ENCODE assay signal across 13 cellular contexts in genomic region chr7:100367676-100368613, GRCh38. TPM values are rescaled to one million over a fixed set of nuclear protein-coding genes. Genes with fewer than 3 reads are reported as not detected.
DNase-seq lines count a peak whose midpoint lies in the region; ATAC-seq, FAIRE-seq and TF ChIP-seq lines count a peak whose summit lies in the region.
"Had no signal": no experiment of that assay in that cellular context is flagged by ENCODE, and none has a peak within 500 bp of the region (broad histone marks: within the 10 kb centered on the region; RNA-seq: fewer than 3 reads in every experiment).

No MANE protein-coding gene starts in this region.

- peak overlapping the region; percentile 25 to 82 (median 68) for H3K27ac ChIP-seq in Peyer's patch
- H3K27ac ChIP-seq in skeletal muscle tissue (ENCODE audit: low read depth, low read length) = peak overlapping the region; percentile 36
- H3K27ac ChIP-seq in small intestine (ENCODE audit: low read depth in 1 of 2, low read length in 1 of 2) = peak overlapping the region in 1 of 2 donors; percentile 75
- H3K27ac ChIP-seq: SJSA1 had no signal

- H3K27me3 ChIP-seq in Peyer's patch (no peaks in the 10 kb centered on the region), skeletal muscle tissue (ENCODE audit: control insufficient read depth in 3 of 3, insufficient read depth in 3 of 3, low read length in 3 of 3) (no peaks in the 10 kb centered on the region), small intestine (ENCODE audit: control insufficient read depth in 2 of 2, insufficient read depth in 2 of 2, low read length in 2 of 2) (no peaks in the 10 kb centered on the region)
- H3K27me3 ChIP-seq: SJSA1 had no signal

- no peak overlapping the region for H3K9ac ChIP-seq in skeletal muscle tissue (ENCODE audit: low read depth in 1 of 3, low read length in 3 of 3)

- H3K36me3 ChIP-seq in Peyer's patch (peaks cover 0 to 6% (median 0%) of the 10 kb centered on the region in 3 donors), skeletal muscle tissue (ENCODE audit: control insufficient read depth in 3 of 3, insufficient read depth in 3 of 3, low read length in 3 of 3) (peaks cover 12 to 25% (median 14%) of the 10 kb centered on the region in 3 donors), small intestine (ENCODE audit: control insufficient read depth in 2 of 2, insufficient read depth in 2 of 2, low read length in 2 of 2) (peaks cover 0 to 3% of the 10 kb centered on the region in 2 donors)

- TF ChIP-seq CTCF in Peyer's patch (IDR thresholded peaks at IDR 0.05) = no peak

- WGBS in small intestine, 3 donors = 80 to 91% (median 84%) methylated on average over 12 of the region's 12 CpGs

- no peak for ATAC-seq in GM18505 (IDR thresholded peaks at IDR 0.05; ENCODE audit: unreplicated experiment)
- ATAC-seq in esophagus mucosa = peak; percentile 12
- no peak for ATAC-seq in HG02623 (IDR thresholded peaks at IDR 0.05; ENCODE audit: unreplicated experiment)

- H3K4me3 ChIP-seq in Peyer's patch = no peak overlapping the region
- no peak overlapping the region for H3K4me3 ChIP-seq in skeletal muscle tissue (ENCODE audit: low read length in 3 of 3)
- H3K4me3 ChIP-seq in small intestine (ENCODE audit: low read depth in 1 of 2, low read length in 2 of 2) = no peak overlapping the region
- H3K4me3 ChIP-seq: SJSA1 had no signal

- FAIRE-seq in small intestine (lab: Jason Lieb, UNC) = no peak

- H3K4me1 ChIP-seq in Peyer's patch (peaks cover 0 to 29% (median 7%) of the 10 kb centered on the region in 4 donors), skeletal muscle tissue (ENCODE audit: control insufficient read depth in 3 of 3, insufficient read depth in 3 of 3, low read length in 3 of 3) (peaks cover 0 to 7% (median 4%) of the 10 kb centered on the region in 3 donors), small intestine (ENCODE audit: control insufficient read depth in 2 of 2, insufficient read depth in 1 of 2, low read depth in 1 of 2, low read length in 1 of 2) (no peaks in the 10 kb centered on the region)
- H3K4me1 ChIP-seq: SJSA1 had no signal

- no peaks in the 10 kb centered on the region for H3K9me3 ChIP-seq in Peyer's patch
- H3K9me3 ChIP-seq in skeletal muscle tissue (ENCODE audit: control insufficient read depth in 3 of 3, low read length in 3 of 3) = peaks cover 0 to 2% (median 0%) of the 10 kb centered on the region in 3 donors
- H3K9me3 ChIP-seq in small intestine (ENCODE audit: control insufficient read depth, low read depth) = no peaks in the 10 kb centered on the region
- H3K9me3 ChIP-seq: SJSA1 had no signal

- TF ChIP-seq POLR2A in GM18505 (IDR thresholded peaks at IDR 0.05; ENCODE audit: borderline replicate concordance, extremely low read depth, insufficient read depth, insufficient read length) (peak; percentile 31), Peyer's patch (IDR thresholded peaks at IDR 0.05) (no peak)

- DNase-seq in Peyer's patch = peak in 2 of 3 donors; percentile 87 to 89
- no peak for DNase-seq in stimulated activated CD4-positive, alpha-beta T cell treated with anti-CD3 and anti-CD28 coated beads, Interleukin-2, amount 100 ng/mL, for 24 hours
- DNase-seq in stimulated activated CD4-positive, alpha-beta T cell treated with anti-CD3 and anti-CD28 coated beads, Interleukin-1b, Interleukin-23, amount 100 ng/mL, for 48 hours = no peak
- no peak for DNase-seq in small intestine
- DNase-seq: activated CD4-positive, alpha-beta T cell treated with anti-CD3 and anti-CD28 coated beads for 48 hours; HCEC 1CT; NCI-H187 treated with DMSO at 0.1 percent for 48 hours had no signal

RNA-seq across cellular contexts. Expression of gene PILRA, which starts 5.3 kb away (rescaled TPM):
- total RNA-seq in Peyer's patch = 1 to 10 TPM; 5.8 to 9.5 (median 5.9) TPM
- 2.7 TPM for total RNA-seq in esophagus mucosa
- 1.6 TPM for total RNA-seq in skeletal muscle tissue
- 1 to 10 TPM in 2 of 3 donors, under 1 TPM in 1; 0.81 to 3.6 (median 3.3) TPM for polyA plus RNA-seq in small intestine
- total RNA-seq: epithelial cell of proximal tubule had no signal

RNA-seq across cellular contexts. Expression of gene PILRB, which starts 10.0 kb away (rescaled TPM):
- 100 to 1,000 TPM in 3 of 4 donors, 10 to 100 TPM in 1; 73.6 to 179 (median 150) TPM for total RNA-seq in Peyer's patch
- total RNA-seq in esophagus mucosa = 15.0 TPM
- total RNA-seq in skeletal muscle tissue = 4.2 TPM
- polyA plus RNA-seq in small intestine = 100 to 1,000 TPM in 1 of 3 donors, 10 to 100 TPM in 2; 39.1 to 117 (median 58.4) TPM

Comparison
In these comparisons a context has a peak if more than half of its experiments do, and no peak if none do; other contexts are left out.
1. DNase-seq: peak in Peyer's patch (2 of 3); none in stimulated activated CD4-positive, alpha-beta T cell treated with anti-CD3 and anti-CD28 coated beads, Interleukin-2, amount 100 ng/mL, for 24 hours (0 of 2), stimulated activated CD4-positive, alpha-beta T cell treated with anti-CD3 and anti-CD28 coated beads, Interleukin-1b, Interleukin-23, amount 100 ng/mL, for 48 hours (single experiment) and small intestine (single experiment).